8 cellular contexts compared by ENCODE assay signal in the genomic region with DNA sequence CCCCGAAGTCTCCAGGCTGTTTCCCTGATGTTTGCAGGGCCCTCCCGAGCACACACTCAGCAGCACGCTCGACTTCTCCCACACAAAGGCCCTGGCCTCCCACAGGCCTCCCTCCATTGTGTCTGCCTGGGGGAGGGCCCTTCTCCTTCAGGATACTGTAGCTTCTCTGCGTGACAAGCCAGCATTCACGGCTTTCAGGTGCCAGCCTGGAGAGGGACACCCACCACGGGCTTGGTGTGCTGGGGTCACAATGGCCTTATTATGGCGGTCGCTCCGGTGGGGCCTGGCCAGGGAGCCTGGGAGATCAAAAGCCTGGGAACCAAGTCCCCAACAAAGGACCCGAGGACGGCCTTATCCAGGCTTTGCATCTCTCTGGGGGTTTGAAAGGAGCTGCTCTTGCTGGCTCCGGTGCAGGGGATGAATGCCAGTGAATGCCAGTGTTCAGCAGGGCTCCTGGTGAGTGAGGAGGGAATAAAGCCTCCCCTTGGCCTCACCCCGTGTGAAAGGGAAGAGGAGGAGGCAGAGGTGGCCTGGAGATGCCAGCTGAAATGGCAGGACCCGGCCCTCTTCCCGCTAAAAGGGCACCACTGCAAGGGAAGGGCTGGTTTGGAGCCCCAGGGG. TPM values are rescaled to one million over a fixed set of nuclear protein-coding genes. Genes with fewer than 3 reads are reported as not detected.
DNase-seq lines count a peak whose midpoint lies in the region; ATAC-seq and TF ChIP-seq lines count a peak whose summit lies in the region.

No MANE protein-coding gene starts in this region.

- no peak for ATAC-seq in HG03196 (IDR thresholded peaks at IDR 0.05; ENCODE audit: unreplicated experiment)
- ATAC-seq in GM21717 (IDR thresholded peaks at IDR 0.05; ENCODE audit: unreplicated experiment), result no peak
- no peak for ATAC-seq in HG03045 (IDR thresholded peaks at IDR 0.05; ENCODE audit: unreplicated experiment)

- no peaks in the 10 kb centered on the region for H3K79me2 ChIP-seq in fibroblast of lung (ENCODE audit: control insufficient read depth, insufficient read depth, low read length)

- H3K4me3 ChIP-seq in NT2/D1 (ENCODE audit: insufficient read length, low read depth) (no peak overlapping the region), fibroblast of lung (replicated peaks in 1 of 4; ENCODE audit: control extremely low read depth in 1 of 4, insufficient read depth in 1 of 4, low read depth in 3 of 4, low read length in 4 of 4) (no peak overlapping the region)

- DNase-seq in DMS79 (lab: John Stamatoyannopoulos, UW) (peak; percentile 72), NT2/D1 (ENCODE audit: low read depth, low spot score) (peak; percentile 16), fibroblast of lung (ENCODE audit: low read depth in 2 of 2) (peak in 1 of 2 donors; percentile 50), pons (ENCODE audit: low spot score) (peak; percentile 35), NCI-H526 treated with DMSO at 0.1 percent for 48 hours (lab: John Stamatoyannopoulos, UW) (no peak)

- H3K9ac ChIP-seq in NT2/D1 (ENCODE audit: insufficient read length, low read depth) (peak overlapping the region; percentile 53), fibroblast of lung (ENCODE audit: insufficient read depth, low read length) (peak overlapping the region; percentile 47)

- H3K27me3 ChIP-seq in NT2/D1 (ENCODE audit: insufficient read depth, insufficient read length) (no peaks in the 10 kb centered on the region), fibroblast of lung (ENCODE audit: control insufficient read depth, insufficient read depth, low read length) (no peaks in the 10 kb centered on the region)

- peak overlapping the region; percentile 40 for H3K4me2 ChIP-seq in fibroblast of lung (ENCODE audit: extremely low read depth, insufficient read depth, low read length)

- H4K20me1 ChIP-seq in fibroblast of lung (ENCODE audit: control insufficient read depth, extremely low read depth, insufficient read depth, low read length), result no peaks in the 10 kb centered on the region

- H3K36me3 ChIP-seq in NT2/D1 (ENCODE audit: insufficient read depth, insufficient read length, low read length) (peaks cover 34% of the 10 kb centered on the region), fibroblast of lung (ENCODE audit: control insufficient read depth, insufficient read depth, low read length) (no peaks in the 10 kb centered on the region)

- H2AFZ ChIP-seq in fibroblast of lung (ENCODE audit: low read length), result peak overlapping the region; percentile 58

- H3K9me3 ChIP-seq in NT2/D1 (ENCODE audit: insufficient read depth, low read length) (no peaks in the 10 kb centered on the region), fibroblast of lung (ENCODE audit: control insufficient read depth, insufficient read depth, low read depth, low read length) (no peaks in the 10 kb centered on the region)

- H3K4me1 ChIP-seq in NT2/D1 (ENCODE audit: insufficient read depth, insufficient read length), result peaks cover 15% of the 10 kb centered on the region
- peaks cover 17% of the 10 kb centered on the region for H3K4me1 ChIP-seq in fibroblast of lung (ENCODE audit: control insufficient read depth, extremely low read depth, insufficient read depth, low read length)

- no peak for TF ChIP-seq CTCF in fibroblast of lung (conservative IDR thresholded peaks at IDR 0.05 in 1 of 2, IDR thresholded peaks at IDR 0.05 in 1 of 2; ENCODE audit: low read depth in 1 of 2, low read length in 2 of 2)

- peak overlapping the region; percentile 69 for H3K27ac ChIP-seq in fibroblast of lung (ENCODE audit: insufficient read depth, low read length)

RNA-seq across cellular contexts. Expression of gene TRAF6, which starts 55.0 kb away (rescaled TPM):
- total RNA-seq in fibroblast of lung, result 5.6 and 6.6 TPM in 2 replicates
- 7.5 and 9.0 TPM in 2 replicates for polyA plus RNA-seq in fibroblast of lung
- 4.7 and 5.0 TPM in 2 replicates for polyA plus RNA-seq in fibroblast of lung (2012)
- 6.4 and 15.6 TPM in 2 replicates for polyA minus RNA-seq in fibroblast of lung (ENCODE audit: low replicate concordance)
